8 cellular contexts compared by ENCODE assay signal in genomic region chr7:130667593-130668257, GRCh38. TPM values are rescaled to one million over a fixed set of nuclear protein-coding genes. Genes with fewer than 3 reads are reported as not detected.
DNase-seq lines count a peak whose midpoint lies in the region; ATAC-seq and TF ChIP-seq lines count a peak whose summit lies in the region.

No MANE protein-coding gene starts in this region.

- peaks cover 12% of the 10 kb centered on the region for H3K4me1 ChIP-seq in KMS-11 (ENCODE audit: low read depth, poor library complexity, severe bottlenecking)
- peaks cover 0 to 17% of the 10 kb centered on the region in 2 donors for H3K4me1 ChIP-seq in left lung
- peaks cover 0 to 23% (median 22%) of the 10 kb centered on the region in 5 donors for H3K4me1 ChIP-seq in subcutaneous abdominal adipose tissue (ENCODE audit: control insufficient read depth in 5 of 5, insufficient read depth in 5 of 5, low read length in 5 of 5)

- H3K9me3 ChIP-seq in left lung (no peaks in the 10 kb centered on the region), subcutaneous abdominal adipose tissue (ENCODE audit: control insufficient read depth in 5 of 5, low read length in 5 of 5) (no peaks in the 10 kb centered on the region)

- CTCF ChIA-PET in activated CD4-positive, alpha-beta T cell treated with anti-CD3 and anti-CD28 coated beads for 36 hours (lab: Charles Lee) = interaction anchor here (1.0 kb wide), 1 partner anchor 462 kb away, joined by 3 read pairs; the partner anchor contains the start of gene TMEM209
- CTCF ChIA-PET in GM10248 (lab: Yijun Ruan, JAX) = interaction anchor here (0.6 to 1.4 kb wide), 2 partner anchors 372 to 456 kb away, joined by 3 read pairs; no protein-coding TSS in a partner anchor

- H3K79me2 ChIP-seq in KMS-11 (ENCODE audit: insufficient read depth, low read depth) = no peaks in the 10 kb centered on the region

- no peaks in the 10 kb centered on the region for H3K9me3 Mint-ChIP-seq in activated CD4-positive, alpha-beta T cell treated with anti-CD3 and anti-CD28 coated beads for 36 hours (ENCODE audit: low read depth)

- peak overlapping the region; percentile 55 for H3K27ac Mint-ChIP-seq in activated CD4-positive, alpha-beta T cell treated with anti-CD3 and anti-CD28 coated beads for 36 hours

- in situ Hi-C loops in astrocyte of the cerebellum (cut with HindIII; ENCODE audit: low sequenced_read_pairs) = no loop called here

- H3K4me3 ChIP-seq in KMS-11 (IDR thresholded peaks at IDR 0.05; ENCODE audit: insufficient read depth, low read depth, low read length) (no peak overlapping the region), astrocyte of the cerebellum (ENCODE audit: low read depth, low read length) (peak overlapping the region; percentile 73), left lung (peak overlapping the region; percentile 57 to 75), subcutaneous abdominal adipose tissue (ENCODE audit: low read depth in 1 of 5, low read length in 5 of 5) (peak overlapping the region; percentile 88 to 96 (median 92))

- intact Hi-C loops in activated CD4-positive, alpha-beta T cell treated with anti-CD3 and anti-CD28 coated beads for 36 hours (cut with DNase I, micrococcal nuclease) = loop anchor here in 1 of 2 experiments (1.0 to 10.0 kb wide), 7 partner anchors 18 to 713 kb away; partner anchors contain the start of genes KLF14, KLHDC10, TMEM209 and UBE2H
- intact Hi-C loops in left lung (cut with DNase I) = no loop called here

- peak overlapping the region; percentile 98 for H2AFZ ChIP-seq in KMS-11 (ENCODE audit: low read depth)

- peak; percentile 3 for ATAC-seq in activated CD4-positive, alpha-beta T cell treated with anti-CD3 and anti-CD28 coated beads for 36 hours
- no peak for ATAC-seq in left lung

- peak overlapping the region; percentile 75 for H3K4me2 ChIP-seq in KMS-11

- peaks cover 5% of the 10 kb centered on the region for H3K27me3 Mint-ChIP-seq in activated CD4-positive, alpha-beta T cell treated with anti-CD3 and anti-CD28 coated beads for 36 hours

- peaks cover 16% of the 10 kb centered on the region for H3K4me1 Mint-ChIP-seq in activated CD4-positive, alpha-beta T cell treated with anti-CD3 and anti-CD28 coated beads for 36 hours

- H3K27me3 ChIP-seq in KMS-11 (ENCODE audit: insufficient read depth, low read depth) (no peaks in the 10 kb centered on the region), left lung (no peaks in the 10 kb centered on the region), subcutaneous abdominal adipose tissue (ENCODE audit: control insufficient read depth in 5 of 5, insufficient read depth in 4 of 5, low read length in 5 of 5) (no peaks in the 10 kb centered on the region)

- no peak for TF ChIP-seq CTCF in KMS-11 (conservative IDR thresholded peaks at IDR 0.05; ENCODE audit: low read depth, low read length)
- TF ChIP-seq CTCF in astrocyte of the cerebellum (IDR thresholded peaks at IDR 0.05; ENCODE audit: low read depth, low read length, missing control alignments) = no peak
- no peak for TF ChIP-seq CTCF in left lung (IDR thresholded peaks at IDR 0.05)
- TF ChIP-seq CTCF in GM10248 (IDR thresholded peaks at IDR 0.05; ENCODE audit: control extremely low read depth, extremely low read depth, low read depth, missing control alignments) = no peak

- POLR2A ChIA-PET in activated CD4-positive, alpha-beta T cell treated with anti-CD3 and anti-CD28 coated beads for 36 hours (lab: Charles Lee) = no interaction called here
- POLR2A ChIA-PET in GM10248 (lab: Yijun Ruan, JAX) = no interaction called here

- H3K36me3 Mint-ChIP-seq in activated CD4-positive, alpha-beta T cell treated with anti-CD3 and anti-CD28 coated beads for 36 hours (ENCODE audit: low read depth) = peaks cover 5% of the 10 kb centered on the region

- H4K20me1 ChIP-seq in KMS-11 (ENCODE audit: insufficient read depth) = no peaks in the 10 kb centered on the region

- H3K4me3 Mint-ChIP-seq in activated CD4-positive, alpha-beta T cell treated with anti-CD3 and anti-CD28 coated beads for 36 hours = peak overlapping the region; percentile 77

- H3K9ac ChIP-seq in KMS-11 = peak overlapping the region; percentile 28; the same call in 1 of the 2 replicates
- H3K9ac ChIP-seq in subcutaneous abdominal adipose tissue (ENCODE audit: low read length in 5 of 5) = peak overlapping the region; percentile 8 to 79 (median 76)

- H3K27ac ChIP-seq in KMS-11 (no peak overlapping the region), left lung (peak overlapping the region in 1 of 2 donors; percentile 88), subcutaneous abdominal adipose tissue (ENCODE audit: low read depth, low read length) (no peak overlapping the region)

- peak; percentile 22 for DNase-seq in activated CD4-positive, alpha-beta T cell treated with anti-CD3 and anti-CD28 coated beads for 36 hours
- DNase-seq in activated CD4-positive, alpha-beta T cell treated with anti-CD3 and anti-CD28 coated beads for 4 hours = no peak
- DNase-seq in astrocyte of the cerebellum (ENCODE audit: low read depth) (no peak), left lung (no peak), GM10248 (ENCODE audit: extremely low spot score) (no peak), middle frontal gyrus (ENCODE audit: extremely low spot score, low spot score) (no peak)

- H3K36me3 ChIP-seq in KMS-11 (ENCODE audit: insufficient read depth) (no peaks in the 10 kb centered on the region), left lung (no peaks in the 10 kb centered on the region), subcutaneous abdominal adipose tissue (ENCODE audit: control insufficient read depth in 5 of 5, insufficient read depth in 5 of 5, low read length in 5 of 5) (peaks cover 0 to 10% (median 0%) of the 10 kb centered on the region in 5 donors)

RNA-seq across cellular contexts. Expression of gene COPG2, which starts 0.8 kb away (rescaled TPM):
- total RNA-seq in activated CD4-positive, alpha-beta T cell treated with anti-CD3 and anti-CD28 coated beads for 36 hours = 10 to 100 TPM; 23.5 to 25.9 TPM
- 10 to 100 TPM; 16.6 to 19.3 TPM for total RNA-seq in left lung

RNA-seq across cellular contexts. Expression of gene TSGA13, which starts 18.6 kb away (rescaled TPM):
- total RNA-seq in activated CD4-positive, alpha-beta T cell treated with anti-CD3 and anti-CD28 coated beads for 36 hours = not detected
- total RNA-seq in left lung = not detected
